Comparison of ENCODE assay signal across 1 cellular context in the genomic region with DNA sequence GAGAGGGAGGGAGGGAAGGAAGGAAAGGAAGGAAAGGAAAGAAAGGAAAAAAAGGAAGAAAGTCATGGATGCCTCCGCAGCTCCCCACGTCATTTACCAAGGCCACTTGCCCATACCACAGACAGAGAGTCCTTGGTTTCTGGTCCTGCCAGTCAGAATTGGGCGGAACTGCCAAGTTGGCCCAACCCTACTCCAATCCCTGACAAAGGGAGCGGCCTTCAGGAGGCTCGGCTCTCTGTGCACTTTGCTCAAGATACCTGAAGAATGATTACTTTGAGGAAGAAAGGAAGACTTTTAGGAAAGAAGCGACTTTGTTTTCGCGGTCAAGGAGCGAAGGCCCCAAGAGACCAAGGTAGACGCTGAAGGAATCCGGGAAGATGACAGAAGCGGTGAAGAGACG.
TF ChIP-seq lines count a peak whose summit lies in the region.

No MANE protein-coding gene starts in this region.

TF ChIP-seq in A549, 52 proteins besides CTCF, POLR2A, EP300 and RAD21 (continued from another document):
- TF ChIP-seq, protein P1, sequence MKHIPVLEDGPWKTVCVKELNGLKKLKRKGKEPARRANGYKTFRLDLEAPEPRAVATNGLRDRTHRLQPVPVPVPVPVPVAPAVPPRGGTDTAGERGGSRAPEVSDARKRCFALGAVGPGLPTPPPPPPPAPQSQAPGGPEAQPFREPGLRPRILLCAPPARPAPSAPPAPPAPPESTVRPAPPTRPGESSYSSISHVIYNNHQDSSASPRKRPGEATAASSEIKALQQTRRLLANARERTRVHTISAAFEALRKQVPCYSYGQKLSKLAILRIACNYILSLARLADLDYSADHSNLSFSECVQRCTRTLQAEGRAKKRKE (CRISPR knock-in tag; IDR thresholded peaks at IDR 0.05; ENCODE audit: low read depth): no peak
- no peak for TF ChIP-seq EHMT2 (IDR thresholded peaks at IDR 0.05; ENCODE audit: low read depth)
- no peak for TF ChIP-seq FOSL2 (IDR thresholded peaks at IDR 0.05)
- no peak for TF ChIP-seq FOSL2 (CRISPR knock-in tag; IDR thresholded peaks at IDR 0.05)
- no peak for TF ChIP-seq TP53 (CRISPR knock-in tag; IDR thresholded peaks at IDR 0.05)
- TF ChIP-seq, protein P2, sequence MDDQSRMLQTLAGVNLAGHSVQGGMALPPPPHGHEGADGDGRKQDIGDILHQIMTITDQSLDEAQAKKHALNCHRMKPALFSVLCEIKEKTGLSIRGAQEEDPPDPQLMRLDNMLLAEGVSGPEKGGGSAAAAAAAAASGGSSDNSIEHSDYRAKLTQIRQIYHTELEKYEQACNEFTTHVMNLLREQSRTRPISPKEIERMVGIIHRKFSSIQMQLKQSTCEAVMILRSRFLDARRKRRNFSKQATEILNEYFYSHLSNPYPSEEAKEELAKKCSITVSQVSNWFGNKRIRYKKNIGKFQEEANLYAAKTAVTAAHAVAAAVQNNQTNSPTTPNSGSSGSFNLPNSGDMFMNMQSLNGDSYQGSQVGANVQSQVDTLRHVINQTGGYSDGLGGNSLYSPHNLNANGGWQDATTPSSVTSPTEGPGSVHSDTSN (IDR thresholded peaks at IDR 0.05): no peak
- TF ChIP-seq CHD4 (IDR thresholded peaks at IDR 0.05; ENCODE audit: borderline replicate concordance): no peak
